ENCODE assay signal across 8 cellular contexts in genomic region chr6:89637960-89638319, GRCh38. TPM values are rescaled to one million over a fixed set of nuclear protein-coding genes. Genes with fewer than 3 reads are reported as not detected.
A peak's percentile ranks its signal among the peaks of the same experiment; 100 is the strongest.
DNase-seq lines count a peak whose midpoint lies in the region; ATAC-seq and TF ChIP-seq lines count a peak whose summit lies in the region.

No MANE protein-coding gene starts in this region.

- ATAC-seq in GM21717 (IDR thresholded peaks at IDR 0.05; ENCODE audit: unreplicated experiment) (peak; percentile 6), WTC11 (no peak)

- CTCF ChIA-PET in A673 (lab: Charles Lee), result interaction anchor here (0.6 to 1.1 kb wide), 2 partner anchors 266 to 302 kb away, joined by 3 to 8 read pairs; no protein-coding TSS in a partner anchor
- CTCF ChIA-PET in WTC11 (lab: Charles Lee), result interaction anchor here (1.3 to 2.3 kb wide), 5 partner anchors 26 to 326 kb away, joined by 6 to 14 read pairs (median 7); no protein-coding TSS in a partner anchor

- H3K4me1 ChIP-seq in A673 (ENCODE audit: insufficient read depth, low read length, poor library complexity, severe bottlenecking), result peaks cover 11% of the 10 kb centered on the region
- no peaks in the 10 kb centered on the region for H3K4me1 ChIP-seq in iPS DF 6.9 (ENCODE audit: control insufficient read depth, insufficient read depth, low read length)

- peaks cover 34% of the 10 kb centered on the region for H3K36me3 Mint-ChIP-seq in WTC11
- H3K36me3 Mint-ChIP-seq in stimulated activated naive CD8-positive, alpha-beta T cell treated with anti-CD3 and anti-CD28 coated beads, Interleukin-15, Interleukin-2, amounts not matched to agents 100 ng/mL and 50 ng/mL, for 24 hours (ENCODE audit: low read depth), result peaks cover 52% of the 10 kb centered on the region

- peak overlapping the region; percentile 94 for H3K4me3 Mint-ChIP-seq in WTC11
- H3K4me3 Mint-ChIP-seq in stimulated activated naive CD8-positive, alpha-beta T cell treated with anti-CD3 and anti-CD28 coated beads, Interleukin-15, Interleukin-2, amounts not matched to agents 100 ng/mL and 50 ng/mL, for 24 hours, result peak overlapping the region; percentile 88

- POLR2A ChIA-PET in A673 (lab: Charles Lee; ENCODE audit: low non-redundant PET), result no interaction called here
- POLR2A ChIA-PET in WTC11 (lab: Charles Lee), result no interaction called here

- TF ChIP-seq CTCF in A673 (conservative IDR thresholded peaks at IDR 0.05; ENCODE audit: low read depth, low read length) (no peak), WTC11 (IDR thresholded peaks at IDR 0.05) (no peak)

- peak overlapping the region; percentile 98 for H3K27ac Mint-ChIP-seq in WTC11
- H3K27ac Mint-ChIP-seq in stimulated activated naive CD8-positive, alpha-beta T cell treated with anti-CD3 and anti-CD28 coated beads, Interleukin-15, Interleukin-2, amounts not matched to agents 100 ng/mL and 50 ng/mL, for 24 hours, result peak overlapping the region; percentile 98

- peaks cover 18% of the 10 kb centered on the region for H3K36me3 ChIP-seq in A673 (ENCODE audit: insufficient read depth, low read length, poor library complexity, severe bottlenecking)
- H3K36me3 ChIP-seq in iPS DF 6.9 (ENCODE audit: control insufficient read depth, insufficient read depth, low read length), result peaks cover 2% of the 10 kb centered on the region; the same call in 1 of the 2 replicates

- intact Hi-C loops in A673 (cut with micrococcal nuclease; ENCODE audit: unreplicated experiment), result loop anchor here (1.0 kb wide), 1 partner anchor 205 kb away; the partner anchor contains the start of gene ANKRD6

- BruUV-seq in A673 (replicated peaks; lab: Mats Ljungman, UMichigan), result no TSS peak

- DNase-seq in A673 (ENCODE audit: low spot score), result no peak
- no peak for DNase-seq in WTC11 (ENCODE audit: low spot score)
- no peak for DNase-seq in iPS DF 6.9 (ENCODE audit: low read depth, low spot score)
- no peak for DNase-seq in HPDE6-E6E7 (ENCODE audit: extremely low spot score)
- DNase-seq in activated effector memory CD4-positive, alpha-beta T cell treated with Interleukin-2 at 50 U/mL for 16 hours, result no peak
- DNase-seq in NCI-H2196 treated with DMSO at 0.1 percent for 48 hours (lab: John Stamatoyannopoulos, UW; ENCODE audit: unreplicated experiment), result no peak

- WGBS in iPS DF 6.9 (ENCODE audit: insufficient coverage, insufficient read length), result no CpG with 5 or more reads among the region's 7 CpGs

- peaks cover 14% of the 10 kb centered on the region for H3K4me1 Mint-ChIP-seq in WTC11
- peaks cover 21% of the 10 kb centered on the region for H3K4me1 Mint-ChIP-seq in stimulated activated naive CD8-positive, alpha-beta T cell treated with anti-CD3 and anti-CD28 coated beads, Interleukin-15, Interleukin-2, amounts not matched to agents 100 ng/mL and 50 ng/mL, for 24 hours (ENCODE audit: low read depth)

- H3K9me3 ChIP-seq in A673 (ENCODE audit: low read depth, low read length, poor library complexity, severe bottlenecking) (no peaks in the 10 kb centered on the region), iPS DF 6.9 (ENCODE audit: control insufficient read depth, insufficient read depth, low read length) (no peaks in the 10 kb centered on the region)

- H3K27ac ChIP-seq in A673 (ENCODE audit: low read depth, low read length, poor library complexity, severe bottlenecking) (peak overlapping the region; percentile 76), iPS DF 6.9 (ENCODE audit: low read length) (no peak overlapping the region)

- H3K27me3 ChIP-seq in A673 (replicated peaks; ENCODE audit: insufficient read depth, low read depth, low read length, poor library complexity) (no peaks in the 10 kb centered on the region), iPS DF 6.9 (ENCODE audit: control insufficient read depth, insufficient read depth, low read length) (no peaks in the 10 kb centered on the region)

- no peaks in the 10 kb centered on the region for H3K9me3 Mint-ChIP-seq in WTC11
- no peaks in the 10 kb centered on the region for H3K9me3 Mint-ChIP-seq in stimulated activated naive CD8-positive, alpha-beta T cell treated with anti-CD3 and anti-CD28 coated beads, Interleukin-15, Interleukin-2, amounts not matched to agents 100 ng/mL and 50 ng/mL, for 24 hours

- no peaks in the 10 kb centered on the region for H3K27me3 Mint-ChIP-seq in WTC11 (ENCODE audit: low read depth)
- no peaks in the 10 kb centered on the region for H3K27me3 Mint-ChIP-seq in stimulated activated naive CD8-positive, alpha-beta T cell treated with anti-CD3 and anti-CD28 coated beads, Interleukin-15, Interleukin-2, amounts not matched to agents 100 ng/mL and 50 ng/mL, for 24 hours

- H3K4me3 ChIP-seq in A673 (ENCODE audit: low read depth, low read length, poor library complexity, severe bottlenecking) (peak overlapping the region; percentile 56), iPS DF 6.9 (ENCODE audit: low read length) (peak overlapping the region; percentile 72; the same call in 1 of the 2 replicates)

TF ChIP-seq in WTC11, 78 proteins besides CTCF, POLR2A, EP300 and RAD21:
- no peak for TF ChIP-seq AR (CRISPR knock-in tag; IDR thresholded peaks at IDR 0.05)
- TF ChIP-seq, protein P1, sequence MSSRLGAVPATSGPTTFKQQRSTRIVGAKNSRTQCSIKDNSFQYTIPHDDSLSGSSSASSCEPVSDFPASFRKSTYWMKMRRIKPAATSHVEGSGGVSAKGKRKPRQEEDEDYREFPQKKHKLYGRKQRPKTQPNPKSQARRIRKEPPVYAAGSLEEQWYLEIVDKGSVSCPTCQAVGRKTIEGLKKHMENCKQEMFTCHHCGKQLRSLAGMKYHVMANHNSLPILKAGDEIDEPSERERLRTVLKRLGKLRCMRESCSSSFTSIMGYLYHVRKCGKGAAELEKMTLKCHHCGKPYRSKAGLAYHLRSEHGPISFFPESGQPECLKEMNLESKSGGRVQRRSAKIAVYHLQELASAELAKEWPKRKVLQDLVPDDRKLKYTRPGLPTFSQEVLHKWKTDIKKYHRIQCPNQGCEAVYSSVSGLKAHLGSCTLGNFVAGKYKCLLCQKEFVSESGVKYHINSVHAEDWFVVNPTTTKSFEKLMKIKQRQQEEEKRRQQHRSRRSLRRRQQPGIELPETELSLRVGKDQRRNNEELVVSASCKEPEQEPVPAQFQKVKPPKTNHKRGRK (CRISPR knock-in tag; IDR thresholded peaks at IDR 0.05; ENCODE audit: borderline replicate concordance), result no peak
- TF ChIP-seq ZNF671 (CRISPR knock-in tag; IDR thresholded peaks at IDR 0.05), result no peak
- TF ChIP-seq ZBTB21 (CRISPR knock-in tag; IDR thresholded peaks at IDR 0.05; ENCODE audit: borderline replicate concordance), result no peak
- TF ChIP-seq ZNF138 (CRISPR knock-in tag; conservative IDR thresholded peaks at IDR 0.05), result no peak
- TF ChIP-seq NR2C2 (CRISPR knock-in tag; IDR thresholded peaks at IDR 0.05), result no peak
- TF ChIP-seq, protein P2, sequence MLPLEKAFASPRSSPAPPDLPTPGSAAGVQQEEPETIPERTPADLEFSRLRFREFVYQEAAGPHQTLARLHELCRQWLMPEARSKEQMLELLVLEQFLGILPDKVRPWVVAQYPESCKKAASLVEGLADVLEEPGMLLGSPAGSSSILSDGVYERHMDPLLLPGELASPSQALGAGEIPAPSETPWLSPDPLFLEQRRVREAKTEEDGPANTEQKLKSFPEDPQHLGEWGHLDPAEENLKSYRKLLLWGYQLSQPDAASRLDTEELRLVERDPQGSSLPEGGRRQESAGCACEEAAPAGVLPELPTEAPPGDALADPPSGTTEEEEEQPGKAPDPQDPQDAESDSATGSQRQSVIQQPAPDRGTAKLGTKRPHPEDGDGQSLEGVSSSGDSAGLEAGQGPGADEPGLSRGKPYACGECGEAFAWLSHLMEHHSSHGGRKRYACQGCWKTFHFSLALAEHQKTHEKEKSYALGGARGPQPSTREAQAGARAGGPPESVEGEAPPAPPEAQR (CRISPR knock-in tag; IDR thresholded peaks at IDR 0.05), result no peak
- TF ChIP-seq, protein P3, sequence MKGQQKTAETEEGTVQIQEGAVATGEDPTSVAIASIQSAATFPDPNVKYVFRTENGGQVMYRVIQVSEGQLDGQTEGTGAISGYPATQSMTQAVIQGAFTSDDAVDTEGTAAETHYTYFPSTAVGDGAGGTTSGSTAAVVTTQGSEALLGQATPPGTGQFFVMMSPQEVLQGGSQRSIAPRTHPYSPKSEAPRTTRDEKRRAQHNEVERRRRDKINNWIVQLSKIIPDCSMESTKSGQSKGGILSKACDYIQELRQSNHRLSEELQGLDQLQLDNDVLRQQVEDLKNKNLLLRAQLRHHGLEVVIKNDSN (CRISPR knock-in tag; IDR thresholded peaks at IDR 0.05), result no peak
- no peak for TF ChIP-seq SP1 (CRISPR knock-in tag; conservative IDR thresholded peaks at IDR 0.05)
- TF ChIP-seq ELF4 (CRISPR knock-in tag; IDR thresholded peaks at IDR 0.05; ENCODE audit: low read depth), result no peak

RNA-seq across cellular contexts. Expression of gene LYRM2, which starts 0.6 kb away (rescaled TPM):
- total RNA-seq in A673 (2021) (64.3 and 68.2 TPM in 2 replicates), WTC11 (2021) (21.3 to 22.2 TPM (median 21.8 TPM) in 3 replicates)
